9 cellular contexts compared by ENCODE assay signal in genomic region chr1:15578921-15579682, GRCh38. TPM values are rescaled to one million over a fixed set of nuclear protein-coding genes. Genes with fewer than 3 reads are reported as not detected.
DNase-seq lines count a peak whose midpoint lies in the region; ATAC-seq and TF ChIP-seq lines count a peak whose summit lies in the region.
"Had no signal": no experiment of that assay in that cellular context is flagged by ENCODE, and none has a peak within 500 bp of the region (broad histone marks: within the 10 kb centered on the region; RNA-seq: fewer than 3 reads in every experiment).

No MANE protein-coding gene starts in this region.

- H3K27me3 Mint-ChIP-seq in WTC11 (ENCODE audit: low read depth) (no peaks in the 10 kb centered on the region), HFFc6 (ENCODE audit: insufficient read depth) (peaks cover 5% of the 10 kb centered on the region)

- peak overlapping the region; percentile 7 for H3K27ac ChIP-seq in cingulate gyrus (ENCODE audit: low read depth, low read length)
- H3K27ac ChIP-seq: left ventricle myocardium inferior had no signal

- no peak overlapping the region for H3K4me3 Mint-ChIP-seq in WTC11
- peak overlapping the region; percentile 57 for H3K4me3 Mint-ChIP-seq in stimulated activated effector memory CD8-positive, alpha-beta T cell treated with anti-CD3 and anti-CD28 coated beads, Interleukin-12 subunit alpha, Interleukin-12 subunit beta, amount 100 ng/mL, for 72 hours
- H3K4me3 Mint-ChIP-seq in HFFc6 = no peak overlapping the region

- H3K27ac Mint-ChIP-seq in WTC11 (0 out of 2 replicates have a peak overlapping the region, but pooled peaks have one; percentile 27), HFFc6 (no peak overlapping the region)
- H3K27ac Mint-ChIP-seq in stimulated activated effector memory CD8-positive, alpha-beta T cell treated with anti-CD3 and anti-CD28 coated beads, Interleukin-12 subunit alpha, Interleukin-12 subunit beta, amount 100 ng/mL, for 72 hours = peak overlapping the region; percentile 95

- DNase-seq in WTC11 (ENCODE audit: low spot score) (no peak), HFFc6 (no peak), left cardiac atrium (no peak)
- no peak for DNase-seq in stimulated activated effector memory CD8-positive, alpha-beta T cell treated with anti-CD3 and anti-CD28 coated beads, Interleukin-12 subunit alpha, Interleukin-12 subunit beta, amount 100 ng/mL, for 72 hours (ENCODE audit: low spot score in 2 of 2)
- DNase-seq: left ventricle myocardium inferior, NCI-H446 had no signal

- ATAC-seq in GM19463 (IDR thresholded peaks at IDR 0.05; ENCODE audit: unreplicated experiment) = peak; percentile 19
- ATAC-seq in WTC11 = no peak
- peak; percentile 73 for ATAC-seq in stimulated activated effector memory CD8-positive, alpha-beta T cell treated with anti-CD3 and anti-CD28 coated beads, Interleukin-12 subunit alpha, Interleukin-12 subunit beta, amount 100 ng/mL, for 72 hours
- ATAC-seq in GM19328 (IDR thresholded peaks at IDR 0.05; ENCODE audit: unreplicated experiment) = no peak
- no peak for ATAC-seq in left cardiac atrium

- POLR2A ChIA-PET in WTC11 (lab: Charles Lee) = interaction anchor here (0.5 kb wide), 1 partner anchor 798 kb away, joined by 3 read pairs; no protein-coding TSS in a partner anchor

- TF ChIP-seq CTCF in WTC11 (IDR thresholded peaks at IDR 0.05) (no peak), HFFc6 (IDR thresholded peaks at IDR 0.05) (no peak)

- intact Hi-C loops in left cardiac atrium (cut with DNase I) = no loop called here

- H3K9me3 Mint-ChIP-seq in WTC11 = no peaks in the 10 kb centered on the region
- no peaks in the 10 kb centered on the region for H3K9me3 Mint-ChIP-seq in stimulated activated effector memory CD8-positive, alpha-beta T cell treated with anti-CD3 and anti-CD28 coated beads, Interleukin-12 subunit alpha, Interleukin-12 subunit beta, amount 100 ng/mL, for 72 hours
- no peaks in the 10 kb centered on the region for H3K9me3 Mint-ChIP-seq in HFFc6

- CTCF ChIA-PET in WTC11 (lab: Charles Lee) = no interaction called here

- H3K4me1 Mint-ChIP-seq in WTC11 (no peaks in the 10 kb centered on the region), HFFc6 (ENCODE audit: low read depth) (no peaks in the 10 kb centered on the region)
- peaks cover 28% of the 10 kb centered on the region for H3K4me1 Mint-ChIP-seq in stimulated activated effector memory CD8-positive, alpha-beta T cell treated with anti-CD3 and anti-CD28 coated beads, Interleukin-12 subunit alpha, Interleukin-12 subunit beta, amount 100 ng/mL, for 72 hours

- no peaks in the 10 kb centered on the region for H3K36me3 Mint-ChIP-seq in WTC11
- H3K36me3 Mint-ChIP-seq in stimulated activated effector memory CD8-positive, alpha-beta T cell treated with anti-CD3 and anti-CD28 coated beads, Interleukin-12 subunit alpha, Interleukin-12 subunit beta, amount 100 ng/mL, for 72 hours = peaks cover 26% of the 10 kb centered on the region
- no peaks in the 10 kb centered on the region for H3K36me3 Mint-ChIP-seq in HFFc6 (ENCODE audit: low read depth)

TF ChIP-seq in WTC11, 78 proteins besides CTCF, POLR2A, EP300 and RAD21:
- TF ChIP-seq OVOL2 (CRISPR knock-in tag; IDR thresholded peaks at IDR 0.05; ENCODE audit: borderline replicate concordance) (no peak), ZNF396 (CRISPR knock-in tag; IDR thresholded peaks at IDR 0.05; ENCODE audit: borderline replicate concordance) (no peak), ZNF317 (CRISPR knock-in tag; IDR thresholded peaks at IDR 0.05; ENCODE audit: borderline replicate concordance, low read depth) (no peak), ZNF219 (CRISPR knock-in tag; IDR thresholded peaks at IDR 0.05; ENCODE audit: borderline replicate concordance) (no peak), E2F4 (CRISPR knock-in tag; IDR thresholded peaks at IDR 0.05; ENCODE audit: borderline replicate concordance, low read depth) (no peak), RORB (CRISPR knock-in tag; IDR thresholded peaks at IDR 0.05) (no peak), ZNF532 (CRISPR knock-in tag; IDR thresholded peaks at IDR 0.05; ENCODE audit: borderline replicate concordance) (no peak), KAT7 (CRISPR knock-in tag; IDR thresholded peaks at IDR 0.05; ENCODE audit: borderline replicate concordance) (no peak), NR1H2 (CRISPR knock-in tag; IDR thresholded peaks at IDR 0.05) (no peak), MAX (CRISPR knock-in tag; IDR thresholded peaks at IDR 0.05) (no peak), TEAD1 (CRISPR knock-in tag; IDR thresholded peaks at IDR 0.05) (no peak), IRF1 (CRISPR knock-in tag; IDR thresholded peaks at IDR 0.05) (no peak)

RNA-seq across cellular contexts. Expression of gene AGMAT, which starts 5.7 kb away (rescaled TPM):
- total RNA-seq in WTC11 (2021) = 4.9 to 5.6 TPM (median 5.5 TPM) in 3 replicates
- total RNA-seq in HFFc6 (2021; fragmentation: NEBNext Ultra II Directional; extraction: Animal tissue kit (Norgen Biotek cat#: 25700)) = under 1 TPM in 3 of 6 experiments, not detected in 3; 0.07 to 0.14 (median 0.09) TPM
- under 1 TPM in 1 of 2 donors, not detected in 1; 0.13 TPM for total RNA-seq in left cardiac atrium
- total RNA-seq: left ventricle myocardium inferior had no signal

RNA-seq across cellular contexts. Expression of gene DDI2, which starts 38.2 kb away (rescaled TPM):
- total RNA-seq in WTC11 (2021) (33.8 to 34.2 TPM (median 33.8 TPM) in 3 replicates), left cardiac atrium (10 to 100 TPM; 23.6 to 25.1 TPM)
- total RNA-seq in HFFc6 (2021; fragmentation: NEBNext Ultra II Directional; extraction: Animal tissue kit (Norgen Biotek cat#: 25700)) = 10 to 100 TPM; 11.6 to 15.3 (median 13.3) TPM

RNA-seq across cellular contexts. Expression of gene DNAJC16, which starts 52.5 kb away (rescaled TPM):
- total RNA-seq in WTC11 (2021) (16.4 to 20.4 TPM (median 17.5 TPM) in 3 replicates), left cardiac atrium (10 to 100 TPM; 17.1 to 17.7 TPM)
- 10 to 100 TPM; 21.5 to 26.5 (median 22.8) TPM for total RNA-seq in HFFc6 (2021; fragmentation: NEBNext Ultra II Directional; extraction: Animal tissue kit (Norgen Biotek cat#: 25700))

RNA-seq across cellular contexts. Expression of gene CASP9, which starts 55.1 kb away (rescaled TPM):
- total RNA-seq in WTC11 (2021) = 13.5 to 18.6 TPM (median 16.6 TPM) in 3 replicates
- total RNA-seq in HFFc6 (2021; fragmentation: NEBNext Ultra II Directional; extraction: Animal tissue kit (Norgen Biotek cat#: 25700)) = 1 to 10 TPM; 7.2 to 8.9 (median 7.8) TPM
- 1 to 10 TPM; 8.5 to 9.8 TPM for total RNA-seq in left cardiac atrium

Comparison
In these comparisons a context has a peak if more than half of its experiments do, and no peak if none do; other contexts are left out.
1. ATAC-seq: peak in GM19463 (single experiment) and stimulated activated effector memory CD8-positive, alpha-beta T cell treated with anti-CD3 and anti-CD28 coated beads, Interleukin-12 subunit alpha, Interleukin-12 subunit beta, amount 100 ng/mL, for 72 hours (single experiment); none in WTC11 (single experiment), GM19328 (single experiment) and left cardiac atrium (0 of 2).